ENCODE assay signal across 8 cellular contexts in genomic region chr6:30463651-30464618, GRCh38. TPM values are rescaled to one million over a fixed set of nuclear protein-coding genes. Genes with fewer than 3 reads are reported as not detected.
A peak's percentile ranks its signal among the peaks of the same experiment; 100 is the strongest.
DNase-seq lines count a peak whose midpoint lies in the region; ATAC-seq and TF ChIP-seq lines count a peak whose summit lies in the region.

No MANE protein-coding gene starts in this region.

- H3K4me1 ChIP-seq in fibroblast of lung (ENCODE audit: control insufficient read depth, extremely low read depth, insufficient read depth, low read length): peaks cover 2% of the 10 kb centered on the region

- no peaks in the 10 kb centered on the region for H3K9me3 ChIP-seq in fibroblast of lung (ENCODE audit: control insufficient read depth, insufficient read depth, low read depth, low read length)

- H3K27me3 ChIP-seq in fibroblast of lung (ENCODE audit: control insufficient read depth, insufficient read depth, low read length): peaks cover 82% of the 10 kb centered on the region

- H3K27ac ChIP-seq in fibroblast of lung (ENCODE audit: insufficient read depth, low read length): no peak overlapping the region

- peak overlapping the region in 1 of 4 experiments; percentile 25 for H3K4me3 ChIP-seq in fibroblast of lung (replicated peaks in 1 of 4; ENCODE audit: control extremely low read depth in 1 of 4, insufficient read depth in 1 of 4, low read depth in 3 of 4, low read length in 4 of 4)

- no peaks in the 10 kb centered on the region for H3K36me3 ChIP-seq in fibroblast of lung (ENCODE audit: control insufficient read depth, insufficient read depth, low read length)

- peak overlapping the region; percentile 35 for H3K4me2 ChIP-seq in fibroblast of lung (ENCODE audit: extremely low read depth, insufficient read depth, low read length)

- DNase-seq in HT1080 (ENCODE audit: low read depth): peak; percentile 40
- peak; percentile 50 to 59 for DNase-seq in activated CD4-positive, alpha-beta T cell treated with anti-CD3 and anti-CD28 coated beads for 4 hours
- peak; percentile 54 to 58 for DNase-seq in fibroblast of lung (ENCODE audit: low read depth in 2 of 2)
- peak; percentile 51 for DNase-seq in stimulated activated CD4-positive, alpha-beta T cell treated with anti-CD3 and anti-CD28 coated beads, Interleukin-4, amount 100 ng/mL, for 1 hour
- DNase-seq in NCI-H446 (lab: John Stamatoyannopoulos, UW): no peak

- ATAC-seq in HG02840 (IDR thresholded peaks at IDR 0.05; ENCODE audit: low FRiP score, unreplicated experiment) (no peak), GM19463 (IDR thresholded peaks at IDR 0.05; ENCODE audit: unreplicated experiment) (no peak), HG03280 (IDR thresholded peaks at IDR 0.05; ENCODE audit: unreplicated experiment) (no peak)

- peaks cover 1% of the 10 kb centered on the region for H4K20me1 ChIP-seq in fibroblast of lung (ENCODE audit: control insufficient read depth, extremely low read depth, insufficient read depth, low read length)

- H3K79me2 ChIP-seq in fibroblast of lung (ENCODE audit: control insufficient read depth, insufficient read depth, low read length): no peaks in the 10 kb centered on the region

- TF ChIP-seq CTCF in fibroblast of lung (conservative IDR thresholded peaks at IDR 0.05 in 1 of 2, IDR thresholded peaks at IDR 0.05 in 1 of 2; ENCODE audit: low read depth in 1 of 2, low read length in 2 of 2): no peak

- H2AFZ ChIP-seq in fibroblast of lung (ENCODE audit: low read length): no peak overlapping the region

- H3K9ac ChIP-seq in fibroblast of lung (ENCODE audit: insufficient read depth, low read length): no peak overlapping the region

RNA-seq across cellular contexts. Expression of gene HLA-E, which starts 25.4 kb away (rescaled TPM):
- total RNA-seq in HT1080 (2014; rRNA removed; shearing (Covaris generic)): 51.5 and 51.9 TPM in 2 replicates
- polyA plus RNA-seq in HT1080 (2015; cell fraction: cytosol; rRNA removed): 47.0 and 48.4 TPM in 2 replicates
- polyA plus RNA-seq in HT1080 (2015; cell fraction: nucleus; rRNA removed): 68.8 and 79.0 TPM in 2 replicates
- 213 and 254 TPM in 2 replicates for total RNA-seq in fibroblast of lung
- 115 and 183 TPM in 2 replicates for polyA plus RNA-seq in fibroblast of lung
- 135 and 197 TPM in 2 replicates for polyA plus RNA-seq in fibroblast of lung (2012)
- polyA minus RNA-seq in fibroblast of lung (ENCODE audit: low replicate concordance): 120 and 170 TPM in 2 replicates

Comparison
In these comparisons a context has a peak if more than half of its experiments do, and no peak if none do; other contexts are left out.
1. DNase-seq: peak in HT1080 (single experiment), activated CD4-positive, alpha-beta T cell treated with anti-CD3 and anti-CD28 coated beads for 4 hours (2 of 2), fibroblast of lung (2 of 2) and stimulated activated CD4-positive, alpha-beta T cell treated with anti-CD3 and anti-CD28 coated beads, Interleukin-4, amount 100 ng/mL, for 1 hour (single experiment); none in NCI-H446 (0 of 2).